In genomic region chr2:73828389-73828817, GRCh38 we compare ENCODE assay signal across 8 cellular contexts. TPM values are rescaled to one million over a fixed set of nuclear protein-coding genes. Genes with fewer than 3 reads are reported as not detected.
DNase-seq lines count a peak whose midpoint lies in the region; ATAC-seq, FAIRE-seq and TF ChIP-seq lines count a peak whose summit lies in the region.

No MANE protein-coding gene starts in this region.

- peaks cover 54% of the 10 kb centered on the region for H3K4me1 Mint-ChIP-seq in activated T-cell treated with anti-CD3 and anti-CD28 coated beads, Interleukin-2, amount 50 U/mL, for 4 hours (ENCODE audit: low read depth)
- peaks cover 30% of the 10 kb centered on the region for H3K4me1 Mint-ChIP-seq in astrocyte (ENCODE audit: low read depth, unreplicated experiment)

- H3K9me3 ChIP-seq in astrocyte (ENCODE audit: insufficient read depth, low read depth, low read length) (no peaks in the 10 kb centered on the region), right lobe of liver (no peaks in the 10 kb centered on the region), tibial artery (no peaks in the 10 kb centered on the region), aorta (ENCODE audit: control insufficient read depth, low read length) (no peaks in the 10 kb centered on the region)

- H3K79me2 ChIP-seq in astrocyte (ENCODE audit: insufficient read depth, low read length) = peaks cover 17% of the 10 kb centered on the region

- peaks cover 31% of the 10 kb centered on the region for H3K4me1 ChIP-seq in astrocyte (ENCODE audit: insufficient read depth, low read length)
- peaks cover 0 to 12% (median 0%) of the 10 kb centered on the region in 4 donors for H3K4me1 ChIP-seq in right lobe of liver
- H3K4me1 ChIP-seq in tibial artery = peaks cover 0 to 41% (median 21%) of the 10 kb centered on the region in 4 donors
- H3K4me1 ChIP-seq in aorta (ENCODE audit: control insufficient read depth in 1 of 2, insufficient read depth in 2 of 2, low read length in 2 of 2) = peaks cover 2 to 3% of the 10 kb centered on the region in 2 donors

- H3K36me3 ChIP-seq in astrocyte (ENCODE audit: insufficient read depth, low read length) = no peaks in the 10 kb centered on the region
- peaks cover 0 to 4% (median 0%) of the 10 kb centered on the region in 4 donors for H3K36me3 ChIP-seq in right lobe of liver
- H3K36me3 ChIP-seq in tibial artery = peaks cover 6 to 23% (median 11%) of the 10 kb centered on the region in 3 donors
- H3K36me3 ChIP-seq in aorta (ENCODE audit: control insufficient read depth in 1 of 2, insufficient read depth in 2 of 2, low read length in 1 of 2) = no peaks in the 10 kb centered on the region

- H3K9ac ChIP-seq in astrocyte (ENCODE audit: low read length) = peak overlapping the region; percentile 89

- no peak for DNase-seq in activated T-cell treated with anti-CD3 and anti-CD28 coated beads, Interleukin-2, amount 50 U/mL, for 4 hours
- no peak for DNase-seq in activated T-cell treated with anti-CD3 and anti-CD28 coated beads for 4 hours
- no peak for DNase-seq in astrocyte (ENCODE audit: low read depth)
- DNase-seq in right lobe of liver = no peak
- DNase-seq in tibial artery = no peak
- DNase-seq in HK-2 (ENCODE audit: unreplicated experiment) = no peak
- DNase-seq in aorta = no peak

- 68% methylated on average over 4 of the region's 4 CpGs for WGBS in right lobe of liver (ENCODE audit: insufficient coverage, low coverage, low lambda C conversion rate, missing lambda C conversion rate)
- 62 to 65% methylated on average over 4 of the region's 4 CpGs for WGBS in aorta, 2 donors

- peak overlapping the region; percentile 70 for H3K4me3 ChIP-seq in astrocyte (ENCODE audit: insufficient read depth, low read depth, low read length)
- H3K4me3 ChIP-seq in right lobe of liver = peak overlapping the region; percentile 73 to 93 (median 81)
- peak overlapping the region; percentile 72 to 82 for H3K4me3 ChIP-seq in tibial artery
- H3K4me3 ChIP-seq in aorta (ENCODE audit: low read length in 2 of 2) = peak overlapping the region in 1 of 2 donors; percentile 39

- peak overlapping the region; percentile 94 for H3K4me3 Mint-ChIP-seq in activated T-cell treated with anti-CD3 and anti-CD28 coated beads, Interleukin-2, amount 50 U/mL, for 4 hours
- peak overlapping the region; percentile 94 for H3K4me3 Mint-ChIP-seq in astrocyte (ENCODE audit: unreplicated experiment)

- H3K27me3 ChIP-seq in astrocyte (ENCODE audit: insufficient read depth, low read length) (no peaks in the 10 kb centered on the region), right lobe of liver (no peaks in the 10 kb centered on the region), tibial artery (no peaks in the 10 kb centered on the region), aorta (ENCODE audit: control insufficient read depth in 1 of 2, insufficient read depth in 2 of 2, low read length in 1 of 2) (no peaks in the 10 kb centered on the region)

- peaks cover 9% of the 10 kb centered on the region for H3K36me3 Mint-ChIP-seq in activated T-cell treated with anti-CD3 and anti-CD28 coated beads, Interleukin-2, amount 50 U/mL, for 4 hours (ENCODE audit: insufficient read depth)
- H3K36me3 Mint-ChIP-seq in astrocyte (ENCODE audit: low read depth, unreplicated experiment) = peaks cover 6% of the 10 kb centered on the region

- intact Hi-C loops in right lobe of liver (cut with DNase I) = loop anchor here in 1 of 2 donors (10.0 kb wide), 2 partner anchors 316 to 506 kb away; partner anchors contain the start of gene BOLA3
- intact Hi-C loops in tibial artery (cut with DNase I; ENCODE audit: low total_unique reads) = loop anchor here (10.0 kb wide), 3 partner anchors 96 to 506 kb away; partner anchors contain the start of gene DGUOK
- intact Hi-C loops in aorta (cut with DNase I) = loop anchor here in 1 of 2 donors (10.0 kb wide), 3 partner anchors 316 to 506 kb away; partner anchors contain the start of gene BOLA3

- no peak for TF ChIP-seq CTCF in astrocyte (IDR thresholded peaks at IDR 0.05; ENCODE audit: insufficient read depth, low read depth, low read length)
- no peak for TF ChIP-seq CTCF in right lobe of liver (IDR thresholded peaks at IDR 0.05)
- no peak for TF ChIP-seq CTCF in tibial artery (IDR thresholded peaks at IDR 0.05)

- peaks cover 4% of the 10 kb centered on the region for H3K9me3 Mint-ChIP-seq in activated T-cell treated with anti-CD3 and anti-CD28 coated beads, Interleukin-2, amount 50 U/mL, for 4 hours
- H3K9me3 Mint-ChIP-seq in astrocyte (ENCODE audit: unreplicated experiment) = no peaks in the 10 kb centered on the region

- H3K4me2 ChIP-seq in astrocyte (ENCODE audit: low read length) = peak overlapping the region; percentile 91

- H3K27ac Mint-ChIP-seq in astrocyte (ENCODE audit: unreplicated experiment) = peak overlapping the region; percentile 69

- TF ChIP-seq POLR2A in right lobe of liver (IDR thresholded peaks at IDR 0.05) = no peak

- H4K20me1 ChIP-seq in astrocyte (ENCODE audit: insufficient read depth, low read length) = no peaks in the 10 kb centered on the region

- FAIRE-seq in astrocyte (lab: Jason Lieb, UNC) = no peak

- no peak for ATAC-seq in activated T-cell treated with anti-CD3 and anti-CD28 coated beads, Interleukin-2, amount 50 U/mL, for 4 hours
- ATAC-seq in right lobe of liver = no peak
- ATAC-seq in HG03460 (IDR thresholded peaks at IDR 0.05; ENCODE audit: unreplicated experiment) = no peak
- ATAC-seq in aorta (ENCODE audit: low FRiP score) = no peak

- H3K27ac ChIP-seq in astrocyte (ENCODE audit: low read depth, low read length) = no peak overlapping the region
- H3K27ac ChIP-seq in right lobe of liver = peak overlapping the region; percentile 17 to 95 (median 83)
- peak overlapping the region; percentile 92 to 94 for H3K27ac ChIP-seq in tibial artery
- H3K27ac ChIP-seq in aorta (ENCODE audit: low read depth in 1 of 2, low read length in 2 of 2) = no peak overlapping the region

- H3K27me3 Mint-ChIP-seq in activated T-cell treated with anti-CD3 and anti-CD28 coated beads, Interleukin-2, amount 50 U/mL, for 4 hours (ENCODE audit: low read depth) = no peaks in the 10 kb centered on the region
- H3K27me3 Mint-ChIP-seq in astrocyte (ENCODE audit: low read depth, unreplicated experiment) = peaks cover 2% of the 10 kb centered on the region

- peak overlapping the region; percentile 73 for H2AFZ ChIP-seq in astrocyte (ENCODE audit: low read depth, low read length)

RNA-seq across cellular contexts. Expression of gene STAMBP, which starts 0.4 kb away (rescaled TPM):
- 10 to 100 TPM; 29.5 to 37.2 (median 30.3) TPM for total RNA-seq in activated T-cell treated with anti-CD3 and anti-CD28 coated beads, Interleukin-2, amount 50 U/mL, for 4 hours
- 46.1 and 46.5 TPM in 2 replicates for total RNA-seq in astrocyte
- 10 to 100 TPM; 10.9 to 23.9 (median 16.9) TPM for total RNA-seq in right lobe of liver
- 10 to 100 TPM; 32.4 to 33.2 TPM for total RNA-seq in aorta
- 10 to 100 TPM; 32.3 to 43.5 TPM for polyA plus RNA-seq in aorta

RNA-seq across cellular contexts. Expression of gene C2orf78, which starts 44.4 kb away (rescaled TPM):
- not detected for total RNA-seq in activated T-cell treated with anti-CD3 and anti-CD28 coated beads, Interleukin-2, amount 50 U/mL, for 4 hours
- total RNA-seq in astrocyte (not detected in 2 replicates), right lobe of liver (under 1 TPM in 1 of 6 experiments, not detected in 5; 0.07 TPM), aorta (not detected)
- not detected for polyA plus RNA-seq in aorta

RNA-seq across cellular contexts. Expression of gene DUSP11, which starts 48.5 kb away (rescaled TPM):
- 10 to 100 TPM; 33.2 to 35.4 (median 34.2) TPM for total RNA-seq in activated T-cell treated with anti-CD3 and anti-CD28 coated beads, Interleukin-2, amount 50 U/mL, for 4 hours
- total RNA-seq in astrocyte (38.3 and 39.6 TPM in 2 replicates), right lobe of liver (10 to 100 TPM in 2 of 6 experiments, 1 to 10 TPM in 4; 5.7 to 14.2 (median 9.1) TPM), aorta (10 to 100 TPM; 22.1 to 27.6 TPM)
- polyA plus RNA-seq in aorta = 10 to 100 TPM; 16.5 to 17.8 TPM

Comparison
In these comparisons a context has a peak if more than half of its experiments do, and no peak if none do; other contexts are left out.
1. H3K27ac ChIP-seq: peak in right lobe of liver (3 of 3) and tibial artery (2 of 2); none in astrocyte (single experiment) and aorta (0 of 2).